ENCODE assay signal across 25 cellular contexts in the genomic region with DNA sequence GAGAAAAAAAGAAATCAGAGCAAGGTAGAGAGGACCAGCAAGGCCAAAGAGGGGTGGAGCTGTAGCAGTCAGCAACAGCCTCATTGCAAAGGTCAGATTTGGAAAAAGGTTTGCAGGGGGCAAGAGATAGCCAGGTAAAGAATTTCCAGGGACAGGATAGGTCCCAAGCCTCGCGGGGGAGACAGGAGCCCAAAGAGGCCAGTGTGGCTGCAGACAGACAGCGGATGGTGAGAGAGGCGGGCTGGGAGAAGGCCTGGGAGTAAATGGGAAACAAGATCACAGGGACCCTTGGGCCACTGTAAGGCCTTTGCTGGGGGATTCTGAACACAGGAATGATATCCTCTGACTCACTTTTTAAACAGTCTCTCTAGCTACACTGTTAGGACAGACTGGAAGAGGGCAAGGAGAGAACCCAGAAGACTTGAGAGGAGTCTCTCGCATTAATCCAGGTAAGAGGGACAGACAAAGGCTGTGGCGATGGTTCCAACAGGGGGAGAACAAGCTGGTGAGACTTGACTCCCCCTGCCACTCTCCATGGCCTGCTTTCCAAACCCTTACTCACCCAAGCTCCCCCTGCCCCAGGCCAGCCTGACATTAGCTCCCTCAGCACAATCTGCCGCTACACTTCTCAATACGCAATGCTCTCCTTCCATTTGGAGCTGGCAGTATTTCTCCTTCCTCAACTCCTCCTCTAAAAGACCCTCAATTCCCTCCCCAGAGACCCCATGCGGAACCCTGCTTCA. TPM values are rescaled to one million over a fixed set of nuclear protein-coding genes. Genes with fewer than 3 reads are reported as not detected.
DNase-seq lines count a peak whose midpoint lies in the region; ATAC-seq and TF ChIP-seq lines count a peak whose summit lies in the region.
"Had no signal": no experiment of that assay in that cellular context is flagged by ENCODE, and none has a peak within 500 bp of the region (broad histone marks: within the 10 kb centered on the region; RNA-seq: fewer than 3 reads in every experiment).

No MANE protein-coding gene starts in this region.

- no peaks in the 10 kb centered on the region for H3K36me3 ChIP-seq in CD4-positive, alpha-beta memory T cell (ENCODE audit: insufficient read depth, low read length)
- H3K36me3 ChIP-seq in NT2/D1 (ENCODE audit: insufficient read depth, insufficient read length, low read length) (no peaks in the 10 kb centered on the region), Karpas-422 (ENCODE audit: insufficient read depth, low read length) (no peaks in the 10 kb centered on the region)
- H3K36me3 ChIP-seq: neutrophil, SJCRH30, vagina had no signal

- H3K4me3 Mint-ChIP-seq in CD4-positive, alpha-beta memory T cell, result no peak overlapping the region
- no peak overlapping the region for H3K4me3 Mint-ChIP-seq in progenitor cell of endocrine pancreas (ENCODE audit: low read depth)

- CTCF ChIA-PET in CD4-positive, alpha-beta memory T cell (lab: Charles Lee; ENCODE audit: partially characterized antibody), result interaction anchor here (1.0 to 1.1 kb wide), 2 partner anchors 10 to 33 kb away, joined by 3 read pairs; no protein-coding TSS in a partner anchor

- ATAC-seq in foreskin keratinocyte, result peak; percentile 18
- ATAC-seq in HG03439 (IDR thresholded peaks at IDR 0.05; ENCODE audit: unreplicated experiment), result no peak
- ATAC-seq: esophagus mucosa had no signal

- no peaks in the 10 kb centered on the region for H3K79me2 ChIP-seq in Karpas-422 (ENCODE audit: low read length)

- no peaks in the 10 kb centered on the region for H3K27me3 ChIP-seq in CD4-positive, alpha-beta memory T cell (ENCODE audit: insufficient read depth, low read length)
- no peaks in the 10 kb centered on the region for H3K27me3 ChIP-seq in NT2/D1 (ENCODE audit: insufficient read depth, insufficient read length)
- H3K27me3 ChIP-seq in foreskin keratinocyte, result no peaks in the 10 kb centered on the region
- H3K27me3 ChIP-seq in Karpas-422 (ENCODE audit: low read length), result no peaks in the 10 kb centered on the region
- H3K27me3 ChIP-seq: SJCRH30, vagina had no signal

- intact Hi-C loops in CD4-positive, alpha-beta memory T cell (cut with micrococcal nuclease), result no loop called here

- TF ChIP-seq CTCF in foreskin keratinocyte (conservative IDR thresholded peaks at IDR 0.05) (no peak), progenitor cell of endocrine pancreas (IDR thresholded peaks at IDR 0.05; ENCODE audit: unreplicated experiment) (no peak)

- POLR2A ChIA-PET in CD4-positive, alpha-beta memory T cell (lab: Charles Lee; ENCODE audit: partially characterized antibody), result interaction anchor here (1.1 kb wide), 1 partner anchor 34 kb away, joined by 3 read pairs; no protein-coding TSS in a partner anchor

- H3K4me3 ChIP-seq in CD4-positive, alpha-beta memory T cell (ENCODE audit: low read length in 2 of 2), result no peak overlapping the region
- H3K4me3 ChIP-seq in NT2/D1 (ENCODE audit: insufficient read length, low read depth) (no peak overlapping the region), Karpas-422 (ENCODE audit: low read length) (no peak overlapping the region)
- H3K4me3 ChIP-seq: PC-9, SJCRH30, vagina had no signal

- no peaks in the 10 kb centered on the region for H3K27me3 Mint-ChIP-seq in CD4-positive, alpha-beta memory T cell
- H3K27me3 Mint-ChIP-seq in progenitor cell of endocrine pancreas, result peaks cover 53% of the 10 kb centered on the region

- H3K4me1 ChIP-seq in CD4-positive, alpha-beta memory T cell (ENCODE audit: insufficient read depth, low read length), result peaks cover 13% of the 10 kb centered on the region
- H3K4me1 ChIP-seq in NT2/D1 (ENCODE audit: insufficient read depth, insufficient read length) (no peaks in the 10 kb centered on the region), foreskin keratinocyte (peaks cover 6% of the 10 kb centered on the region), Karpas-422 (ENCODE audit: low read length) (no peaks in the 10 kb centered on the region)

- H3K9me3 Mint-ChIP-seq in CD4-positive, alpha-beta memory T cell, result peaks cover 0 to 1% (median 0%) of the 10 kb centered on the region in 8 donors
- no peaks in the 10 kb centered on the region for H3K9me3 Mint-ChIP-seq in progenitor cell of endocrine pancreas (ENCODE audit: low read depth)

- DNase-seq in CD4-positive, alpha-beta memory T cell, result no peak
- DNase-seq in NT2/D1 (ENCODE audit: low read depth, low spot score) (no peak), foreskin keratinocyte (no peak), progenitor cell of endocrine pancreas (ENCODE audit: low spot score, unreplicated experiment) (no peak), NCI-H1048 (lab: John Stamatoyannopoulos, UW) (no peak), Karpas-422 (no peak)
- DNase-seq in activated CD4-positive, alpha-beta T cell treated with anti-CD3 and anti-CD28 coated beads, Interleukin-2, amount 50 U/mL, for 48 hours, result no peak
- DNase-seq: activated CD8-positive, alpha-beta memory T cell treated with anti-CD3 and anti-CD28 coated beads, Interleukin-2, amount 50 U/mL, for 48 hours; activated gamma-delta T cell; amniotic stem cell; DMS53; GOT3; KG1; MV-4-11; NCI-H226; NCI-H774; PC-9; SJCRH30; stimulated activated CD4-positive, alpha-beta T cell treated with anti-CD3 and anti-CD28 coated beads, Interleukin-4, amount 100 ng/mL, for 24 hours; T-helper 2 cell had no signal

- peaks cover 39 to 60% (median 46%) of the 10 kb centered on the region in 4 donors for H3K4me1 Mint-ChIP-seq in CD4-positive, alpha-beta memory T cell
- peaks cover 10% of the 10 kb centered on the region for H3K4me1 Mint-ChIP-seq in progenitor cell of endocrine pancreas (ENCODE audit: low read depth)

- H3K9me3 ChIP-seq in CD4-positive, alpha-beta memory T cell (ENCODE audit: control insufficient read depth in 1 of 2, low read length in 2 of 2), result no peaks in the 10 kb centered on the region
- no peaks in the 10 kb centered on the region for H3K9me3 ChIP-seq in NT2/D1 (ENCODE audit: insufficient read depth, low read length)
- H3K9me3 ChIP-seq in Karpas-422 (ENCODE audit: low read length), result no peaks in the 10 kb centered on the region
- H3K9me3 ChIP-seq: neutrophil, SJCRH30, vagina had no signal

- H3K36me3 Mint-ChIP-seq in CD4-positive, alpha-beta memory T cell, result peaks cover 9 to 36% of the 10 kb centered on the region in 2 donors
- no peaks in the 10 kb centered on the region for H3K36me3 Mint-ChIP-seq in progenitor cell of endocrine pancreas (ENCODE audit: insufficient read depth)

- H3K9me2 ChIP-seq in Karpas-422 (replicated peaks; ENCODE audit: insufficient read depth, low read length), result no peaks in the 10 kb centered on the region

- no peak overlapping the region for H3K27ac ChIP-seq in CD4-positive, alpha-beta memory T cell (ENCODE audit: low read depth, low read length)
- no peak overlapping the region for H3K27ac ChIP-seq in foreskin keratinocyte
- H3K27ac ChIP-seq in Karpas-422 (ENCODE audit: low read length), result no peak overlapping the region
- H3K27ac ChIP-seq: C4-2B, neutrophil, PC-9, SJCRH30, vagina had no signal

- peak overlapping the region; percentile 3 for H3K9ac ChIP-seq in NT2/D1 (ENCODE audit: insufficient read length, low read depth)
- no peak overlapping the region for H3K9ac ChIP-seq in Karpas-422 (ENCODE audit: low read length)

- peak overlapping the region in 5 of 7 donors; percentile 11 to 59 (median 48) for H3K27ac Mint-ChIP-seq in CD4-positive, alpha-beta memory T cell
- peak overlapping the region; percentile 51 for H3K27ac Mint-ChIP-seq in progenitor cell of endocrine pancreas

- no peak overlapping the region for H3K4me2 ChIP-seq in Karpas-422 (ENCODE audit: low read depth, low read length, poor library complexity, severe bottlenecking)
- H3K4me2 ChIP-seq: PC-9 had no signal

- no peak overlapping the region for H2AFZ ChIP-seq in Karpas-422 (ENCODE audit: low read length)
- H2AFZ ChIP-seq: PC-9 had no signal

- H4K20me1 ChIP-seq in Karpas-422 (ENCODE audit: insufficient read depth, low read depth, low read length), result peaks cover 4% of the 10 kb centered on the region; the same call in 1 of the 2 replicates

RNA-seq across cellular contexts. Expression of a gene that starts 31.8 kb away (rescaled TPM):
- 100 to 1,000 TPM; 194 to 197 TPM for total RNA-seq in CD4-positive, alpha-beta memory T cell
- polyA plus RNA-seq in CD4-positive, alpha-beta memory T cell, result 10 to 100 TPM in 1 of 2 donors, 1 to 10 TPM in 1; 6.3 to 44.0 TPM
- 160 and 175 TPM in 2 replicates for total RNA-seq in foreskin keratinocyte
- 29.6 and 32.6 TPM in 2 replicates for polyA plus RNA-seq in foreskin keratinocyte
- 27.9 and 35.7 TPM in 2 replicates for total RNA-seq in progenitor cell of endocrine pancreas
- total RNA-seq in Karpas-422 (2014; rRNA removed; shearing (Covaris generic); ENCODE audit: low replicate concordance), result 3.7 and 6.7 TPM in 2 replicates
